Comparison of ENCODE assay signal across 21 cellular contexts in the genomic region with DNA sequence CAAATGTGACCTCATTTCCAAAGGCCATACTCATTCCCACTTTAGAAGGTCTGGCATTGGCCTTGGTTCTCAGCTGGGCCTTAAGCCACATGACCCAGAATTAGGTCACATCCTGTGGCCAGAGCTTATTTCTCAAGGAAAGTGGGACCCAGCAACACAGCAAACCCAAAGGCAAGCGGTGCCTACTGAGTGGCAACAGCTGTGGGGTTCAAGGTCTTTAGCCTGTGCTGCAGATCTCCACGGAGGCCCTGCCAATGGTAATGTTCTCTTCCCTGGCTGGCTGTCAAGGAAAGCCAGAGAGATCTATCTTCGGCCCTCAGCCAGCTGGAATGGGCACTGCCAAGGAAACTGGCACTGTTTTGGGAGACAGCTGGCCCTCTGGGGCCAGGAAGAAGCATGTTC. TPM values are rescaled to one million over a fixed set of nuclear protein-coding genes. Genes with fewer than 3 reads are reported as not detected.
DNase-seq lines count a peak whose midpoint lies in the region; ATAC-seq and TF ChIP-seq lines count a peak whose summit lies in the region.
"Had no signal": no experiment of that assay in that cellular context is flagged by ENCODE, and none has a peak within 500 bp of the region (broad histone marks: within the 10 kb centered on the region; RNA-seq: fewer than 3 reads in every experiment).

No MANE protein-coding gene starts in this region.

- H3K9me3 Mint-ChIP-seq in naive thymus-derived CD8-positive, alpha-beta T cell = no peaks in the 10 kb centered on the region
- H3K9me3 Mint-ChIP-seq: activated naive CD8-positive, alpha-beta T cell treated with anti-CD3 and anti-CD28 coated beads, Interleukin-2, amount 10 ng/mL, durations not matched to agents 7 days and 5 days; activated T-helper 2 cell treated with anti-CD3 and anti-CD28 coated beads, Interferon-gamma antibody, Interleukin-2, Interleukin-4, amounts not matched to agents 10 μg/mL and 5 μg/mL and 100 μg/mL, durations not matched to agents 14 hours and 24 hours and 36 hours; CD4-positive, alpha-beta memory T cell; GM23338; stimulated activated effector memory CD8-positive, alpha-beta T cell treated with anti-CD3 and anti-CD28 coated beads, Interleukin-12 subunit alpha, Interleukin-12 subunit beta, amount 100 ng/mL, for 72 hours had no signal

- intact Hi-C loops in posterior vena cava (cut with DNase I) = no loop called here

- peaks cover 0 to 3% (median 0%) of the 10 kb centered on the region in 5 donors for H3K27me3 Mint-ChIP-seq in naive thymus-derived CD8-positive, alpha-beta T cell
- H3K27me3 Mint-ChIP-seq: activated CD4-positive, alpha-beta T cell treated with anti-CD3 and anti-CD28 coated beads for 36 hours; CD4-positive, alpha-beta memory T cell had no signal

- no peak overlapping the region for H3K27ac Mint-ChIP-seq in naive thymus-derived CD8-positive, alpha-beta T cell
- H3K27ac Mint-ChIP-seq: activated CD4-positive, alpha-beta T cell treated with anti-CD3 and anti-CD28 coated beads for 36 hours; activated naive CD8-positive, alpha-beta T cell treated with anti-CD3 and anti-CD28 coated beads, Interleukin-2, amount 10 ng/mL, durations not matched to agents 7 days and 5 days; activated T-helper 2 cell treated with anti-CD3 and anti-CD28 coated beads, Interferon-gamma antibody, Interleukin-2, Interleukin-4, amounts not matched to agents 10 μg/mL and 5 μg/mL and 100 μg/mL, durations not matched to agents 14 hours and 24 hours and 36 hours; CD4-positive, alpha-beta memory T cell; GM23338; stimulated activated effector memory CD8-positive, alpha-beta T cell treated with anti-CD3 and anti-CD28 coated beads, Interleukin-12 subunit alpha, Interleukin-12 subunit beta, amount 100 ng/mL, for 72 hours had no signal

- ATAC-seq in naive thymus-derived CD8-positive, alpha-beta T cell = no peak
- no peak for ATAC-seq in GM21723 (IDR thresholded peaks at IDR 0.05; ENCODE audit: unreplicated experiment)
- ATAC-seq: activated CD4-positive, alpha-beta T cell treated with anti-CD3 and anti-CD28 coated beads for 36 hours; GM23338; stimulated activated effector memory CD8-positive, alpha-beta T cell treated with anti-CD3 and anti-CD28 coated beads, Interleukin-12 subunit alpha, Interleukin-12 subunit beta, amount 100 ng/mL, for 72 hours had no signal

- DNase-seq in LHCN-M2 (ENCODE audit: low read depth) (peak; percentile 25), cerebellar cortex (ENCODE audit: low spot score) (peak; percentile 87), posterior vena cava (ENCODE audit: low spot score) (peak; percentile 52), UCSD-AML1 (lab: John Stamatoyannopoulos, UW; ENCODE audit: unreplicated experiment) (no peak)
- DNase-seq in stimulated activated CD4-positive, alpha-beta T cell treated with anti-CD3 and anti-CD28 coated beads, Interleukin-4, amount 100 ng/mL, for 1 hour = no peak
- DNase-seq in naive thymus-derived CD8-positive, alpha-beta T cell = no peak
- DNase-seq: activated CD4-positive, alpha-beta T cell treated with anti-CD3 and anti-CD28 coated beads for 36 hours; activated naive CD8-positive, alpha-beta T cell treated with anti-CD3 and anti-CD28 coated beads, Interleukin-2, amount 10 ng/mL, durations not matched to agents 7 days and 5 days; brain microvascular endothelial cell; CD4-positive, alpha-beta memory T cell; KBM-7; NCI-H1048; SK-N-SH; stimulated activated CD4-positive, alpha-beta T cell treated with anti-CD3 and anti-CD28 coated beads, Interleukin-15, amount 100 ng/mL, for 24 hours; T-helper 9 cell had no signal

- POLR2A ChIA-PET in naive thymus-derived CD8-positive, alpha-beta T cell (lab: Charles Lee) = no interaction called here

- H3K27ac ChIP-seq in C4-2B = peak overlapping the region; percentile 21
- H3K27ac ChIP-seq: brain microvascular endothelial cell, PC-9 had no signal

- no peaks in the 10 kb centered on the region for H3K36me3 Mint-ChIP-seq in naive thymus-derived CD8-positive, alpha-beta T cell
- H3K36me3 Mint-ChIP-seq: activated naive CD8-positive, alpha-beta T cell treated with anti-CD3 and anti-CD28 coated beads, Interleukin-2, amount 10 ng/mL, durations not matched to agents 7 days and 5 days; CD4-positive, alpha-beta memory T cell; stimulated activated effector memory CD8-positive, alpha-beta T cell treated with anti-CD3 and anti-CD28 coated beads, Interleukin-12 subunit alpha, Interleukin-12 subunit beta, amount 100 ng/mL, for 72 hours had no signal

- H3K4me1 Mint-ChIP-seq in naive thymus-derived CD8-positive, alpha-beta T cell = peaks cover 0 to 2% (median 0%) of the 10 kb centered on the region in 4 donors
- H3K4me1 Mint-ChIP-seq: activated CD4-positive, alpha-beta T cell treated with anti-CD3 and anti-CD28 coated beads for 36 hours had no signal

- H3K4me3 Mint-ChIP-seq in naive thymus-derived CD8-positive, alpha-beta T cell = no peak overlapping the region
- H3K4me3 Mint-ChIP-seq: activated CD4-positive, alpha-beta T cell treated with anti-CD3 and anti-CD28 coated beads for 36 hours; activated naive CD8-positive, alpha-beta T cell treated with anti-CD3 and anti-CD28 coated beads, Interleukin-2, amount 10 ng/mL, durations not matched to agents 7 days and 5 days; CD4-positive, alpha-beta memory T cell; GM23338; stimulated activated effector memory CD8-positive, alpha-beta T cell treated with anti-CD3 and anti-CD28 coated beads, Interleukin-12 subunit alpha, Interleukin-12 subunit beta, amount 100 ng/mL, for 72 hours had no signal

- TF ChIP-seq CTCF in C4-2B (conservative IDR thresholded peaks at IDR 0.05) = no peak

RNA-seq across cellular contexts. Expression of gene TP53I11, which starts 41.5 kb away (rescaled TPM):
- total RNA-seq in LHCN-M2 (2014; rRNA removed) = 13.3 and 21.6 TPM in 2 replicates
- 17.7 TPM for polyA plus RNA-seq in LHCN-M2 (2012)
- 100 to 1,000 TPM; 107 to 186 TPM for total RNA-seq in posterior vena cava
- 1 to 10 TPM; 5.0 to 5.7 TPM for total RNA-seq in naive thymus-derived CD8-positive, alpha-beta T cell
- polyA plus RNA-seq in naive thymus-derived CD8-positive, alpha-beta T cell = 1 to 10 TPM; 1.1 to 8.4 (median 1.7) TPM

Comparison
In these comparisons a context has a peak if more than half of its experiments do, and no peak if none do; other contexts are left out.
1. DNase-seq: peak in LHCN-M2 (single experiment), cerebellar cortex (single experiment) and posterior vena cava (single experiment); none in stimulated activated CD4-positive, alpha-beta T cell treated with anti-CD3 and anti-CD28 coated beads, Interleukin-4, amount 100 ng/mL, for 1 hour (single experiment), naive thymus-derived CD8-positive, alpha-beta T cell (0 of 10) and UCSD-AML1 (single experiment).